23 cellular contexts compared by ENCODE assay signal in the genomic region with DNA sequence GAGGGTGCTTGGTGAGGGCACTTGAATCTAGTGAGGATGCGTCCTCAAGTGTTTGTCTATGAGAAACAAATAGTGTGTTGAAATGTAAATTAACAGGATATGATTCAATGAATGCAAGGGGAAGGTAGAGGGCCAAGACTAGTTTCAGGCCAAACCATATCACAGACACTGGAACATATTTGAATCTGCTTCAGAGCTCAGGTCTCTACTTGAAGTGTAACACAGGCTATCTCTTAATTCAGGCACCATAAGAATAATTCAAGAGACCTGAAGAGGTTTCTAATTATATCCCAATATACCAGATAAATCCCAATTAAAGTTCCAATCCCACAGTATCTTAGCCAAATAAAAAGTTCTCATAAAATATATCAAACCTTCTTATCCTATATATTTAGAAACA.
"Had no signal": no experiment of that assay in that cellular context is flagged by ENCODE, and none has a peak within 500 bp of the region (broad histone marks: within the 10 kb centered on the region; RNA-seq: fewer than 3 reads in every experiment).

No MANE protein-coding gene starts in this region.

- H3K36me3 Mint-ChIP-seq: activated naive CD4-positive, alpha-beta T cell treated with anti-CD3 and anti-CD28 coated beads, Interleukin-2, amount 10 ng/mL, durations not matched to agents 7 days and 5 days; activated naive CD8-positive, alpha-beta T cell treated with anti-CD3 and anti-CD28 coated beads for 36 hours; IgD-negative memory B cell had no signal

- H3K27me3 ChIP-seq: brain microvascular endothelial cell had no signal

- H3K27me3 Mint-ChIP-seq: activated B cell treated with CpG ODN at 0.5 μM for 24 hours; activated CD4-positive, alpha-beta T cell treated with anti-CD3 and anti-CD28 coated beads, Interleukin-2, amount 10 ng/mL, durations not matched to agents 24 days and 14 days; activated naive CD4-positive, alpha-beta T cell treated with anti-CD3 and anti-CD28 coated beads, Interleukin-2, amount 10 ng/mL, durations not matched to agents 7 days and 5 days; activated T-helper 17 cell treated with anti-CD3 and anti-CD28 coated beads, Interleukin-2, amount 50 U/mL, for 72 hours had no signal

- DNase-seq: activated B cell treated with CpG ODN at 0.5 μM for 24 hours; activated CD4-positive, alpha-beta T cell treated with anti-CD3 and anti-CD28 coated beads for 1 hour; activated CD4-positive, alpha-beta T cell treated with anti-CD3 and anti-CD28 coated beads, Interleukin-2, amount 10 ng/mL, durations not matched to agents 24 days and 14 days; activated CD4-positive, alpha-beta T cell treated with anti-CD3 and anti-CD28 coated beads, Interleukin-2, amount 50 U/mL, for 48 hours; activated gamma-delta T cell; activated naive CD4-positive, alpha-beta T cell treated with anti-CD3 and anti-CD28 coated beads, Interleukin-2, amount 10 ng/mL, durations not matched to agents 7 days and 5 days; activated naive CD8-positive, alpha-beta T cell treated with anti-CD3 and anti-CD28 coated beads for 36 hours; activated T-cell treated with anti-CD3 and anti-CD28 coated beads, Interleukin-2, amount 50 U/mL, for 4 hours; brain microvascular endothelial cell; central memory CD4-positive, alpha-beta T cell; KG1; NCI-H1092; NCI-H1417; NCI-H2081; NCI-H2171; NCI-H2227 treated with DMSO at 0.1 percent for 48 hours; NCI-H69; NK-92 treated with Interleukin-12 subunit alpha and Interleukin-12 subunit beta, amount 100 ng/mL, for 24 hours; OCI-M1; RPMI8226 had no signal

- H3K27ac ChIP-seq: brain microvascular endothelial cell had no signal

- H3K4me1 Mint-ChIP-seq: activated B cell treated with CpG ODN at 0.5 μM for 24 hours; activated CD4-positive, alpha-beta T cell treated with anti-CD3 and anti-CD28 coated beads, Interleukin-2, amount 10 ng/mL, durations not matched to agents 24 days and 14 days; activated naive CD4-positive, alpha-beta T cell treated with anti-CD3 and anti-CD28 coated beads, Interleukin-2, amount 10 ng/mL, durations not matched to agents 7 days and 5 days; activated naive CD8-positive, alpha-beta T cell treated with anti-CD3 and anti-CD28 coated beads for 36 hours; activated T-helper 17 cell treated with anti-CD3 and anti-CD28 coated beads, Interleukin-2, amount 50 U/mL, for 72 hours; IgD-negative memory B cell had no signal

- H3K9me3 Mint-ChIP-seq: activated B cell treated with CpG ODN at 0.5 μM for 24 hours; activated CD4-positive, alpha-beta T cell treated with anti-CD3 and anti-CD28 coated beads, Interleukin-2, amount 10 ng/mL, durations not matched to agents 24 days and 14 days; activated naive CD4-positive, alpha-beta T cell treated with anti-CD3 and anti-CD28 coated beads, Interleukin-2, amount 10 ng/mL, durations not matched to agents 7 days and 5 days; activated naive CD8-positive, alpha-beta T cell treated with anti-CD3 and anti-CD28 coated beads for 36 hours; activated T-cell treated with anti-CD3 and anti-CD28 coated beads, Interleukin-2, amount 50 U/mL, for 4 hours; activated T-helper 17 cell treated with anti-CD3 and anti-CD28 coated beads, Interleukin-2, amount 50 U/mL, for 72 hours; IgD-negative memory B cell; T-helper 1 cell treated with Interleukin-12 subunit alpha and Interleukin-12 subunit beta and Interleukin-4 antibody, amounts not matched to agents 30 μg/mL and 1 μg/mL, for 36 hours had no signal

- H3K36me3 ChIP-seq: brain microvascular endothelial cell had no signal

- H3K4me3 Mint-ChIP-seq: activated B cell treated with CpG ODN at 0.5 μM for 24 hours; activated CD4-positive, alpha-beta T cell treated with anti-CD3 and anti-CD28 coated beads, Interleukin-2, amount 10 ng/mL, durations not matched to agents 24 days and 14 days; activated naive CD4-positive, alpha-beta T cell treated with anti-CD3 and anti-CD28 coated beads, Interleukin-2, amount 10 ng/mL, durations not matched to agents 7 days and 5 days; activated naive CD8-positive, alpha-beta T cell treated with anti-CD3 and anti-CD28 coated beads for 36 hours; activated T-cell treated with anti-CD3 and anti-CD28 coated beads, Interleukin-2, amount 50 U/mL, for 4 hours; activated T-helper 17 cell treated with anti-CD3 and anti-CD28 coated beads, Interleukin-2, amount 50 U/mL, for 72 hours; IgD-negative memory B cell; T-helper 1 cell treated with Interleukin-12 subunit alpha and Interleukin-12 subunit beta and Interleukin-4 antibody, amounts not matched to agents 30 μg/mL and 1 μg/mL, for 36 hours had no signal

- H3K27ac Mint-ChIP-seq: activated B cell treated with CpG ODN at 0.5 μM for 24 hours; activated CD4-positive, alpha-beta T cell treated with anti-CD3 and anti-CD28 coated beads, Interleukin-2, amount 10 ng/mL, durations not matched to agents 24 days and 14 days; activated naive CD4-positive, alpha-beta T cell treated with anti-CD3 and anti-CD28 coated beads, Interleukin-2, amount 10 ng/mL, durations not matched to agents 7 days and 5 days; activated naive CD8-positive, alpha-beta T cell treated with anti-CD3 and anti-CD28 coated beads for 36 hours; activated T-helper 17 cell treated with anti-CD3 and anti-CD28 coated beads, Interleukin-2, amount 50 U/mL, for 72 hours; IgD-negative memory B cell; T-helper 1 cell treated with Interleukin-12 subunit alpha and Interleukin-12 subunit beta and Interleukin-4 antibody, amounts not matched to agents 30 μg/mL and 1 μg/mL, for 36 hours had no signal
